In genomic region chr10:70221030-70221429, GRCh38 we compare ENCODE assay signal across 9 cellular contexts. TPM values are rescaled to one million over a fixed set of nuclear protein-coding genes. Genes with fewer than 3 reads are reported as not detected.
DNase-seq lines count a peak whose midpoint lies in the region; ATAC-seq and TF ChIP-seq lines count a peak whose summit lies in the region.
"Had no signal": no experiment of that assay in that cellular context is flagged by ENCODE, and none has a peak within 500 bp of the region (broad histone marks: within the 10 kb centered on the region; RNA-seq: fewer than 3 reads in every experiment).

No MANE protein-coding gene starts in this region.

- DNase-seq in GM10266 (ENCODE audit: extremely low spot score) (no peak), psoas muscle (no peak), sciatic nerve (ENCODE audit: low spot score) (no peak), immature natural killer cell (no peak), retina (no peak), WERI-Rb-1 (no peak)

- H3K27ac Mint-ChIP-seq in brain: peak overlapping the region in 4 of 5 experiments; percentile 35 to 81 (median 63)
- peak overlapping the region in 3 of 6 donors; percentile 39 to 74 (median 50) for H3K27ac Mint-ChIP-seq in immature natural killer cell

- peaks cover 8% of the 10 kb centered on the region for H3K4me1 ChIP-seq in psoas muscle

- 5 to 27% (median 10%) methylated on average over 1 of the region's 1 CpG for WGBS in psoas muscle, 3 donors

- H3K27me3 Mint-ChIP-seq in brain (no peaks in the 10 kb centered on the region), immature natural killer cell (ENCODE audit: low read depth in 3 of 3) (no peaks in the 10 kb centered on the region)

- H3K36me3 ChIP-seq in psoas muscle (ENCODE audit: insufficient read depth in 1 of 2, low read depth in 1 of 2) (peaks cover 0 to 32% of the 10 kb centered on the region in 2 donors), WERI-Rb-1 (peaks cover 77% of the 10 kb centered on the region)

- H3K9me3 ChIP-seq in psoas muscle (no peaks in the 10 kb centered on the region), WERI-Rb-1 (ENCODE audit: severe bottlenecking) (no peaks in the 10 kb centered on the region)
- H3K9me3 ChIP-seq: pancreas had no signal

- H3K4me1 Mint-ChIP-seq in brain: peaks cover 14% of the 10 kb centered on the region
- peaks cover 7 to 10% of the 10 kb centered on the region in 2 donors for H3K4me1 Mint-ChIP-seq in immature natural killer cell

- H3K4me3 ChIP-seq in psoas muscle: peak overlapping the region; percentile 35
- no peak overlapping the region for H3K4me3 ChIP-seq in WERI-Rb-1 (ENCODE audit: low read depth, low read length)
- H3K4me3 ChIP-seq: pancreas had no signal

- intact Hi-C loops in psoas muscle (cut with DNase I) (loop anchor here (1.0 to 2.0 kb wide), 2 partner anchors 143 to 144 kb away; no protein-coding TSS in a partner anchor), sciatic nerve (cut with DNase I) (loop anchor here (5.0 kb wide), 1 partner anchor 141 kb away; no protein-coding TSS in a partner anchor)

- H3K27ac ChIP-seq in psoas muscle (no peak overlapping the region), WERI-Rb-1 (no peak overlapping the region)

- peak; percentile 13 for ATAC-seq in HG02885 (IDR thresholded peaks at IDR 0.05; ENCODE audit: poor library complexity, unreplicated experiment)
- peak in 1 of 4 donors; percentile 18 for ATAC-seq in psoas muscle
- no peak for ATAC-seq in sciatic nerve

- peak; percentile 4 for TF ChIP-seq CTCF in GM10266 (IDR thresholded peaks at IDR 0.05; ENCODE audit: control insufficient read depth, insufficient read depth, low read depth, missing control alignments)
- no peak for TF ChIP-seq CTCF in brain (conservative IDR thresholded peaks at IDR 0.05)
- TF ChIP-seq CTCF in psoas muscle (IDR thresholded peaks at IDR 0.05): no peak
- TF ChIP-seq CTCF in WERI-Rb-1 (IDR thresholded peaks at IDR 0.05; ENCODE audit: low read depth, low read length): no peak

- no peaks in the 10 kb centered on the region for H3K9me3 Mint-ChIP-seq in brain
- H3K9me3 Mint-ChIP-seq in immature natural killer cell: no peaks in the 10 kb centered on the region

- H3K4me3 Mint-ChIP-seq in brain (peak overlapping the region in 2 of 5 experiments; percentile 66 to 77), immature natural killer cell (no peak overlapping the region)

- H3K27me3 ChIP-seq in psoas muscle (ENCODE audit: insufficient read depth in 3 of 3, low read length in 2 of 3) (no peaks in the 10 kb centered on the region), WERI-Rb-1 (ENCODE audit: insufficient read depth, low read depth, severe bottlenecking) (no peaks in the 10 kb centered on the region)
- H3K27me3 ChIP-seq: pancreas had no signal

- H3K36me3 Mint-ChIP-seq in brain (peaks cover 28% of the 10 kb centered on the region), immature natural killer cell (peaks cover 0 to 7% (median 6%) of the 10 kb centered on the region in 3 donors)

RNA-seq across cellular contexts. Expression of gene PPA1, which starts 12.2 kb away (rescaled TPM):
- polyA plus RNA-seq in brain (ENCODE audit: insufficient read depth, low read depth, low replicate concordance): 127 TPM
- 100 to 1,000 TPM in 3 of 4 donors, 10 to 100 TPM in 1; 95.3 to 131 (median 114) TPM for total RNA-seq in psoas muscle
- polyA plus RNA-seq in psoas muscle: 100 to 1,000 TPM; 144 to 211 (median 159) TPM
- total RNA-seq in sciatic nerve: 114 TPM
- 100 to 1,000 TPM in 1 of 3 donors, 10 to 100 TPM in 2; 48.2 to 126 (median 77.8) TPM for polyA plus RNA-seq in immature natural killer cell

RNA-seq across cellular contexts. Expression of gene SAR1A, which starts 50.7 kb away (rescaled TPM):
- 28.8 TPM for polyA plus RNA-seq in brain (ENCODE audit: insufficient read depth, low read depth, low replicate concordance)
- 10 to 100 TPM; 70.0 to 96.8 (median 90.7) TPM for total RNA-seq in psoas muscle
- 10 to 100 TPM; 38.2 to 87.7 (median 63.6) TPM for polyA plus RNA-seq in psoas muscle
- total RNA-seq in sciatic nerve: 122 TPM
- 10 to 100 TPM; 50.4 to 77.1 (median 71.2) TPM for polyA plus RNA-seq in immature natural killer cell
